Comparison of ENCODE assay signal across 34 cellular contexts in the genomic region with DNA sequence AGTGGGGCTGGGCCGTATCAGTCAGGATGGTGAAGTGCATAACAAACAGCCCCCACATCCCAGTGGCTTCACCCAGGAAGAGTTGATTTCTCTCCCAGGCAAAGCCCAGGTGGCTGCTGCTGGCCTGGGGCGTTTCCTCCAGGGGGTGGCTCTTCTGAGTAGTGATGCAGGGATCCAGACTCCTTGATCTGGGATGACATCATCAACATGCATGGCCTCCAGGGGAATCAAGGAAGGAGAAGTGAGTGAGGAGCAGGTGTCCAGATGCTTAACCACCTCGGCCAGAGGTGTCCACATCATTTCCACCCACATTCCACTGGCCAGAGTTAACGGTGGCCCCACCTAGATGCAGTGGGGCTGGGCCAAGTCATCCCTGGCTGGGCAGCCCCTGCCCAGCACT.
"Had no signal": no experiment of that assay in that cellular context is flagged by ENCODE, and none has a peak within 500 bp of the region (broad histone marks: within the 10 kb centered on the region; RNA-seq: fewer than 3 reads in every experiment).

No MANE protein-coding gene starts in this region.

- H3K4me1 Mint-ChIP-seq: activated CD4-positive, alpha-beta T cell treated with anti-CD3 and anti-CD28 coated beads, Interleukin-2, amount 10 ng/mL, durations not matched to agents 24 days and 14 days; activated naive CD8-positive, alpha-beta T cell treated with anti-CD3 and anti-CD28 coated beads, Interleukin-2, amount 50 U/mL, for 24 hours had no signal

- H3K27ac Mint-ChIP-seq: activated CD4-positive, alpha-beta T cell treated with anti-CD3 and anti-CD28 coated beads, Interleukin-2, amount 10 ng/mL, durations not matched to agents 24 days and 14 days; activated CD8-positive, alpha-beta T cell treated with anti-CD3 and anti-CD28 coated beads for 36 hours; activated naive CD8-positive, alpha-beta T cell; activated naive CD8-positive, alpha-beta T cell treated with anti-CD3 and anti-CD28 coated beads, Interleukin-2, amount 50 U/mL, for 24 hours; activated T-helper 2 cell treated with anti-CD3 and anti-CD28 coated beads, Interferon-gamma antibody, Interleukin-2, Interleukin-4, amounts not matched to agents 10 μg/mL and 5 μg/mL and 100 μg/mL, durations not matched to agents 14 hours and 24 hours and 36 hours; T-helper 1 cell treated with Interleukin-12 subunit alpha and Interleukin-12 subunit beta and Interleukin-4 antibody, amounts not matched to agents 30 μg/mL and 1 μg/mL, for 36 hours; T-helper 2 cell treated with Interferon-gamma antibody and Interleukin-4, amounts not matched to agents 5 μg/mL and 100 μg/mL, for 36 hours had no signal

- H3K27ac ChIP-seq: ascending aorta, breast epithelium, KMS-11, Peyer's patch, SJSA1 had no signal

- H3K36me3 Mint-ChIP-seq: activated naive CD8-positive, alpha-beta T cell had no signal

- H3K4me1 ChIP-seq: ascending aorta, breast epithelium, Peyer's patch, SJSA1 had no signal

- H3K9me3 ChIP-seq: ascending aorta, breast epithelium, Peyer's patch, SJSA1, SK-N-SH had no signal

- H3K4me3 Mint-ChIP-seq: activated CD4-positive, alpha-beta T cell treated with anti-CD3 and anti-CD28 coated beads, Interleukin-2, amount 10 ng/mL, durations not matched to agents 24 days and 14 days; activated CD8-positive, alpha-beta T cell treated with anti-CD3 and anti-CD28 coated beads for 36 hours; activated naive CD8-positive, alpha-beta T cell; activated naive CD8-positive, alpha-beta T cell treated with anti-CD3 and anti-CD28 coated beads, Interleukin-2, amount 50 U/mL, for 24 hours; T-helper 1 cell treated with Interleukin-12 subunit alpha and Interleukin-12 subunit beta and Interleukin-4 antibody, amounts not matched to agents 30 μg/mL and 1 μg/mL, for 36 hours; T-helper 2 cell treated with Interferon-gamma antibody and Interleukin-4, amounts not matched to agents 5 μg/mL and 100 μg/mL, for 36 hours had no signal

- H3K9me3 Mint-ChIP-seq: activated CD4-positive, alpha-beta T cell treated with anti-CD3 and anti-CD28 coated beads, Interleukin-2, amount 10 ng/mL, durations not matched to agents 24 days and 14 days; activated CD8-positive, alpha-beta T cell treated with anti-CD3 and anti-CD28 coated beads for 36 hours; activated naive CD8-positive, alpha-beta T cell treated with anti-CD3 and anti-CD28 coated beads, Interleukin-2, amount 50 U/mL, for 24 hours; activated T-helper 2 cell treated with anti-CD3 and anti-CD28 coated beads, Interferon-gamma antibody, Interleukin-2, Interleukin-4, amounts not matched to agents 10 μg/mL and 5 μg/mL and 100 μg/mL, durations not matched to agents 14 hours and 24 hours and 36 hours; T-helper 1 cell treated with Interleukin-12 subunit alpha and Interleukin-12 subunit beta and Interleukin-4 antibody, amounts not matched to agents 30 μg/mL and 1 μg/mL, for 36 hours; T-helper 2 cell treated with Interferon-gamma antibody and Interleukin-4, amounts not matched to agents 5 μg/mL and 100 μg/mL, for 36 hours had no signal

- DNase-seq: activated CD4-positive, alpha-beta T cell treated with anti-CD3 and anti-CD28 coated beads, Interleukin-2, amount 10 ng/mL, durations not matched to agents 24 days and 14 days; activated CD4-positive, alpha-beta T cell treated with anti-CD3 and anti-CD28 coated beads, Interleukin-2, amount 50 U/mL, for 4 hours; activated CD8-positive, alpha-beta T cell treated with anti-CD3 and anti-CD28 coated beads for 36 hours; activated gamma-delta T cell; activated naive CD4-positive, alpha-beta T cell treated with Interleukin-2 at 50 U/mL for 16 hours; activated naive CD8-positive, alpha-beta T cell treated with anti-CD3 and anti-CD28 coated beads, Interleukin-2, amount 50 U/mL, for 24 hours; activated T-cell treated with anti-CD3 and anti-CD28 coated beads, Interleukin-2, amount 50 U/mL, for 1 hour; caudate nucleus; cerebellar nuclear complex; MM.1S; MV-4-11; NCI-H1092; NCI-H1417; NCI-H146; NCI-H187; NCI-H2029 treated with DMSO at 0.1 percent for 48 hours; NCI-H2107; NCI-H2171; NCI-H510A; NCI-H748 treated with DMSO at 0.1 percent for 48 hours; NK-92 treated with Interleukin-12 subunit alpha and Interleukin-12 subunit beta, amount 100 ng/mL, for 24 hours; PC-3; Peyer's patch; RPMI8226; SHP77 treated with DMSO at 0.1 percent for 48 hours; SK-N-SH had no signal

- H3K9ac ChIP-seq: KMS-11, SK-N-SH had no signal

- ATAC-seq: activated CD8-positive, alpha-beta T cell treated with anti-CD3 and anti-CD28 coated beads for 36 hours; activated naive CD8-positive, alpha-beta T cell treated with anti-CD3 and anti-CD28 coated beads, Interleukin-2, amount 50 U/mL, for 24 hours; PC-3 had no signal

- H3K36me3 ChIP-seq: ascending aorta, breast epithelium, Peyer's patch, SJSA1 had no signal

- H3K4me2 ChIP-seq: KMS-11, SK-N-SH had no signal

- H3K27me3 ChIP-seq: ascending aorta, Peyer's patch had no signal

- H3K27me3 Mint-ChIP-seq: activated CD8-positive, alpha-beta T cell treated with anti-CD3 and anti-CD28 coated beads for 36 hours had no signal

- H3K4me3 ChIP-seq: ascending aorta, breast epithelium, Peyer's patch, SJSA1 had no signal
